Comparison of ENCODE assay signal across 1 cellular context in genomic region chr10:80283119-80283518, GRCh38.
TF ChIP-seq lines count a peak whose summit lies in the region.

No MANE protein-coding gene starts in this region.

TF ChIP-seq in K562, 482 proteins besides CTCF, POLR2A, EP300 and RAD21 (continued from another document):
- TF ChIP-seq HNRNPUL1 (IDR thresholded peaks at IDR 0.05; ENCODE audit: low read length) (no peak), ESRRB (CRISPR knock-in tag; IDR thresholded peaks at IDR 0.05; ENCODE audit: borderline replicate concordance) (no peak), LEF1 (IDR thresholded peaks at IDR 0.05) (no peak), SAP30 (IDR thresholded peaks at IDR 0.05; ENCODE audit: borderline replicate concordance, insufficient read depth, low read depth, low read length, poor library complexity, severe bottlenecking) (no peak), ZNF24 (IDR thresholded peaks at IDR 0.05) (no peak), PRPF4 (IDR thresholded peaks at IDR 0.05; ENCODE audit: insufficient read depth, low read depth, low read length, poor library complexity, severe bottlenecking) (no peak), TAF15 (IDR thresholded peaks at IDR 0.05; ENCODE audit: low read depth, low read length) (no peak), DEAF1 (CRISPR knock-in tag; IDR thresholded peaks at IDR 0.05) (no peak), POLR2AphosphoS5 (IDR thresholded peaks at IDR 0.05; ENCODE audit: control insufficient read depth, insufficient read depth, low read depth, low read length) (no peak), ETS2 (tag; IDR thresholded peaks at IDR 0.05; ENCODE audit: borderline replicate concordance, poor library complexity, severe bottlenecking) (no peak), ZNF583 (CRISPR knock-in tag; IDR thresholded peaks at IDR 0.05) (no peak)
- TF ChIP-seq, protein P1, sequence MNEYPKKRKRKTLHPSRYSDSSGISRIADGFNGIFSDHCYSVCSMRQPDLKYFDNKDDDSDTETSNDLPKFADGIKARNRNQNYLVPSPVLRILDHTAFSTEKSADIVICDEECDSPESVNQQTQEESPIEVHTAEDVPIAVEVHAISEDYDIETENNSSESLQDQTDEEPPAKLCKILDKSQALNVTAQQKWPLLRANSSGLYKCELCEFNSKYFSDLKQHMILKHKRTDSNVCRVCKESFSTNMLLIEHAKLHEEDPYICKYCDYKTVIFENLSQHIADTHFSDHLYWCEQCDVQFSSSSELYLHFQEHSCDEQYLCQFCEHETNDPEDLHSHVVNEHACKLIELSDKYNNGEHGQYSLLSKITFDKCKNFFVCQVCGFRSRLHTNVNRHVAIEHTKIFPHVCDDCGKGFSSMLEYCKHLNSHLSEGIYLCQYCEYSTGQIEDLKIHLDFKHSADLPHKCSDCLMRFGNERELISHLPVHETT (CRISPR knock-in tag; conservative IDR thresholded peaks at IDR 0.05 in 1 of 2, IDR thresholded peaks at IDR 0.05 in 1 of 2), result no peak
- TF ChIP-seq, protein P2, sequence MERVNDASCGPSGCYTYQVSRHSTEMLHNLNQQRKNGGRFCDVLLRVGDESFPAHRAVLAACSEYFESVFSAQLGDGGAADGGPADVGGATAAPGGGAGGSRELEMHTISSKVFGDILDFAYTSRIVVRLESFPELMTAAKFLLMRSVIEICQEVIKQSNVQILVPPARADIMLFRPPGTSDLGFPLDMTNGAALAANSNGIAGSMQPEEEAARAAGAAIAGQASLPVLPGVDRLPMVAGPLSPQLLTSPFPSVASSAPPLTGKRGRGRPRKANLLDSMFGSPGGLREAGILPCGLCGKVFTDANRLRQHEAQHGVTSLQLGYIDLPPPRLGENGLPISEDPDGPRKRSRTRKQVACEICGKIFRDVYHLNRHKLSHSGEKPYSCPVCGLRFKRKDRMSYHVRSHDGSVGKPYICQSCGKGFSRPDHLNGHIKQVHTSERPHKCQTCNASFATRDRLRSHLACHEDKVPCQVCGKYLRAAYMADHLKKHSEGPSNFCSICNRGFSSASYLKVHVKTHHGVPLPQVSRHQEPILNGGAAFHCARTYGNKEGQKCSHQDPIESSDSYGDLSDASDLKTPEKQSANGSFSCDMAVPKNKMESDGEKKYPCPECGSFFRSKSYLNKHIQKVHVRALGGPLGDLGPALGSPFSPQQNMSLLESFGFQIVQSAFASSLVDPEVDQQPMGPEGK (CRISPR knock-in tag; IDR thresholded peaks at IDR 0.05; ENCODE audit: borderline replicate concordance), result no peak
